Comparison of ENCODE assay signal across 17 cellular contexts in the genomic region with DNA sequence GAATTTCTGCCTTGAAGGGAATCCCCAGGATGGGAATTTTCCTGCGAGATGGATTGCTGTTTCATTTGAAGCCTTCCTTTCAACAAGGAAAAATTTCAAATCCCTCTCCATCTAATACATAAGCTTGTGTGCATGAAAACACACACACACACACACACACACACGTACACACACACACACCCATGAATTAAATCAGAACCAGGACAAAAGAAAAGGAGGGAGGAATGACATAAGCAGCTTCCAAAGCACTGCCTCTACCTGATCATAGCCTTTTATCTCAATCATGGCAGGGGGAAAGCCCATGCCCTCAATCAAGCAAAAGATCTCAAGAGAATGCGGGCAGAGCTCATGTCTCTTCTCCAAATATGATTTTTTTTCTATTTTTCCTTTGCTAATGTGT.
A peak's percentile ranks its signal among the peaks of the same experiment; 100 is the strongest.
DNase-seq lines count a peak whose midpoint lies in the region; ATAC-seq, FAIRE-seq and TF ChIP-seq lines count a peak whose summit lies in the region.
"Had no signal": no experiment of that assay in that cellular context is flagged by ENCODE, and none has a peak within 500 bp of the region (broad histone marks: within the 10 kb centered on the region; RNA-seq: fewer than 3 reads in every experiment).

No MANE protein-coding gene starts in this region.

- H3K4me2 ChIP-seq in neuronal stem cell (ENCODE audit: insufficient read depth, low read length, poor library complexity, severe bottlenecking): no peak overlapping the region

- WGBS in neuronal stem cell (ENCODE audit: extremely low coverage in 2 of 2, insufficient read length in 2 of 2, insufficient replicate concordance in 1 of 2), 2 donors: no CpG with 5 or more reads among the region's 3 CpGs
- 60 to 63% methylated on average over 3 of the region's 3 CpGs for WGBS in pancreas, 2 donors

- no peak overlapping the region for H3K27ac ChIP-seq in neuronal stem cell (replicated peaks; ENCODE audit: low read length)
- H3K27ac ChIP-seq in right atrium auricular region: no peak overlapping the region
- H3K27ac ChIP-seq in pancreas: no peak overlapping the region
- H3K27ac ChIP-seq: GM23248 had no signal

- H3K4me3 ChIP-seq in neuronal stem cell (ENCODE audit: low read length in 2 of 2) (no peak overlapping the region), right atrium auricular region (no peak overlapping the region), pancreas (no peak overlapping the region)
- H3K4me3 ChIP-seq: BLaER1 treated with 17β-estradiol and CSF1 and Interleukin-3, amounts not matched to agents 10 nM and 100 nM; GM23248; HAP-1 had no signal

- DNase-seq in Caki2 (ENCODE audit: low read depth): peak; percentile 12
- peak; percentile 21 for DNase-seq in NCI-H2227 (lab: John Stamatoyannopoulos, UW; ENCODE audit: unreplicated experiment)
- peak; percentile 60 for DNase-seq in kidney glomerular epithelial cell (lab: John Stamatoyannopoulos, UW)
- peak; percentile 3 for DNase-seq in neuronal stem cell (ENCODE audit: low spot score)
- DNase-seq in right atrium auricular region (ENCODE audit: low spot score): no peak
- no peak for DNase-seq in pancreas
- no peak for DNase-seq in NCI-H226
- DNase-seq: ACHN; Calu3; CD4-positive, CD25-positive, alpha-beta regulatory T cell; DMS 273 treated with DMSO at 0.1 percent for 48 hours; GM23248; HFFc6 had no signal

- no peaks in the 10 kb centered on the region for H3K36me3 ChIP-seq in neuronal stem cell (replicated peaks in 1 of 2; ENCODE audit: control insufficient read depth in 2 of 2, insufficient read depth in 2 of 2, low read length in 2 of 2)
- no peaks in the 10 kb centered on the region for H3K36me3 ChIP-seq in right atrium auricular region
- H3K36me3 ChIP-seq in pancreas: no peaks in the 10 kb centered on the region
- H3K36me3 ChIP-seq: BLaER1 treated with 17β-estradiol and CSF1 and Interleukin-3, amounts not matched to agents 10 nM and 100 nM; HAP-1 had no signal

- no peak overlapping the region for H2BK5ac ChIP-seq in neuronal stem cell (ENCODE audit: low read length)

- no peak overlapping the region for H4K8ac ChIP-seq in neuronal stem cell (ENCODE audit: low read depth, low read length)

- no peak overlapping the region for H2AFZ ChIP-seq in neuronal stem cell (ENCODE audit: low read length)
- H2AFZ ChIP-seq: GM23248 had no signal

- no peak overlapping the region for H2BK12ac ChIP-seq in neuronal stem cell (ENCODE audit: low read length)

- H3K4me1 ChIP-seq in neuronal stem cell (ENCODE audit: control insufficient read depth in 2 of 2, insufficient read depth in 1 of 2, low read depth in 1 of 2, low read length in 2 of 2) (no peaks in the 10 kb centered on the region), right atrium auricular region (no peaks in the 10 kb centered on the region), pancreas (no peaks in the 10 kb centered on the region)

- no peak overlapping the region for H4K91ac ChIP-seq in neuronal stem cell (ENCODE audit: low read depth, low read length, poor library complexity)

- H3K23ac ChIP-seq in neuronal stem cell (ENCODE audit: low read depth, low read length, poor library complexity): no peak overlapping the region

- H3K18ac ChIP-seq in neuronal stem cell (ENCODE audit: low read length): no peak overlapping the region

- H3K9me3 ChIP-seq in neuronal stem cell (replicated peaks in 1 of 2; ENCODE audit: control insufficient read depth in 2 of 2, insufficient read depth in 1 of 2, low read depth in 1 of 2, low read length in 2 of 2) (no peaks in the 10 kb centered on the region), right atrium auricular region (no peaks in the 10 kb centered on the region), pancreas (no peaks in the 10 kb centered on the region)
- H3K9me3 ChIP-seq: BLaER1 treated with 17β-estradiol and CSF1 and Interleukin-3, amounts not matched to agents 10 nM and 100 nM; HAP-1 had no signal

- no peak overlapping the region for H3K14ac ChIP-seq in neuronal stem cell (ENCODE audit: low read length)

- no peaks in the 10 kb centered on the region for H3K79me1 ChIP-seq in neuronal stem cell (ENCODE audit: low read depth, low read length)

- H3K9ac ChIP-seq in neuronal stem cell (ENCODE audit: low read depth, low read length, poor library complexity): no peak overlapping the region
- H3K9ac ChIP-seq: BLaER1 treated with 17β-estradiol and CSF1 and Interleukin-3, amounts not matched to agents 10 nM and 100 nM; GM23248 had no signal

- H3K27me3 ChIP-seq in neuronal stem cell (ENCODE audit: control insufficient read depth in 3 of 3, insufficient read depth in 3 of 3, low read depth in 1 of 3, low read length in 3 of 3) (no peaks in the 10 kb centered on the region), right atrium auricular region (no peaks in the 10 kb centered on the region), pancreas (no peaks in the 10 kb centered on the region)
- H3K27me3 ChIP-seq: BLaER1 treated with 17β-estradiol and CSF1 and Interleukin-3, amounts not matched to agents 10 nM and 100 nM had no signal

- no peak for TF ChIP-seq CTCF in right atrium auricular region (IDR thresholded peaks at IDR 0.05)
- no peak for TF ChIP-seq CTCF in pancreas (IDR thresholded peaks at IDR 0.05)

- H2BK15ac ChIP-seq in neuronal stem cell (ENCODE audit: low read length): no peak overlapping the region

- H2AK5ac ChIP-seq in neuronal stem cell (ENCODE audit: low read depth, low read length): no peak overlapping the region

- FAIRE-seq in pancreas (lab: Jason Lieb, UNC): no peak
- FAIRE-seq: HepG2, HTR-8/SVneo had no signal

- ATAC-seq in pancreas: no peak
- ATAC-seq: HepG2 had no signal

- no peak overlapping the region for H2BK120ac ChIP-seq in neuronal stem cell (ENCODE audit: low read depth, low read length)

- intact Hi-C loops in pancreas (cut with DNase I): no loop called here

- in situ Hi-C loops in Caki2 (cut with HindIII; ENCODE audit: low pct_unique_long_range_greater_than_20kb, low sequenced_read_pairs): no loop called here

- H3K4ac ChIP-seq in neuronal stem cell (ENCODE audit: low read length): no peak overlapping the region

Comparison
In these comparisons a context has a peak if more than half of its experiments do, and no peak if none do; other contexts are left out.
1. DNase-seq: peak in Caki2 (single experiment), NCI-H2227 (single experiment), kidney glomerular epithelial cell (single experiment) and neuronal stem cell (single experiment); none in right atrium auricular region (single experiment), pancreas (0 of 6) and NCI-H226 (single experiment).